ENCODE assay signal across 17 cellular contexts in genomic region chr3:186427627-186428026, GRCh38.
A peak's percentile ranks its signal among the peaks of the same experiment; 100 is the strongest.
DNase-seq lines count a peak whose midpoint lies in the region; ATAC-seq, FAIRE-seq and TF ChIP-seq lines count a peak whose summit lies in the region.
"Had no signal": no experiment of that assay in that cellular context is flagged by ENCODE, and none has a peak within 500 bp of the region (broad histone marks: within the 10 kb centered on the region; RNA-seq: fewer than 3 reads in every experiment).

No MANE protein-coding gene starts in this region.

- H3K9me3 Mint-ChIP-seq in neural crest cell, result no peaks in the 10 kb centered on the region
- H3K9me3 Mint-ChIP-seq: IgD-negative memory B cell; T-helper 1 cell treated with Interleukin-12 subunit alpha and Interleukin-12 subunit beta and Interleukin-4 antibody, amounts not matched to agents 30 μg/mL and 1 μg/mL, for 36 hours had no signal

- WGBS in esophagus muscularis mucosa, result 41% methylated on average over 4 of the region's 4 CpGs
- no CpG with 5 or more reads among the region's 4 CpGs for WGBS in neuronal stem cell (ENCODE audit: extremely low coverage in 2 of 2, insufficient read length in 2 of 2, insufficient replicate concordance in 1 of 2), 2 donors

- H3K4me2 ChIP-seq in neuronal stem cell (ENCODE audit: insufficient read depth, low read length, poor library complexity, severe bottlenecking), result no peak overlapping the region

- no peak for DNase-seq in GM19239 (ENCODE audit: insufficient read length, low spot score)
- peak; percentile 84 for DNase-seq in NCI-H345 (lab: John Stamatoyannopoulos, UW)
- DNase-seq in esophagus muscularis mucosa (ENCODE audit: extremely low spot score), result peak; percentile 85
- no peak for DNase-seq in neural crest cell (ENCODE audit: low read depth, low spot score)
- DNase-seq in neuronal stem cell (ENCODE audit: low spot score), result no peak
- no peak for DNase-seq in superior temporal gyrus (ENCODE audit: extremely low spot score)
- no peak for DNase-seq in ecto neural progenitor cell (ENCODE audit: low spot score)
- DNase-seq: activated effector memory CD4-positive, alpha-beta T cell treated with Interleukin-2 at 50 U/mL for 16 hours; central memory CD4-positive, alpha-beta T cell; EL; mucosa of descending colon; NCI-H2171; stimulated activated CD4-positive, alpha-beta T cell treated with anti-CD3 and anti-CD28 coated beads, Interleukin-2, amount 100 ng/mL, for 24 hours had no signal

- H3K4me3 ChIP-seq in esophagus muscularis mucosa (no peak overlapping the region), neuronal stem cell (ENCODE audit: low read length in 2 of 2) (no peak overlapping the region)
- H3K4me3 ChIP-seq: mucosa of descending colon had no signal

- no peaks in the 10 kb centered on the region for H3K79me1 ChIP-seq in neuronal stem cell (ENCODE audit: low read depth, low read length)

- peaks cover 14% of the 10 kb centered on the region for H3K4me1 Mint-ChIP-seq in neural crest cell

- no peak overlapping the region for H3K4me3 Mint-ChIP-seq in neural crest cell
- H3K4me3 Mint-ChIP-seq: IgD-negative memory B cell; T-helper 1 cell treated with Interleukin-12 subunit alpha and Interleukin-12 subunit beta and Interleukin-4 antibody, amounts not matched to agents 30 μg/mL and 1 μg/mL, for 36 hours had no signal

- no peak for TF ChIP-seq POLR2A in esophagus muscularis mucosa (IDR thresholded peaks at IDR 0.05; ENCODE audit: low read depth)

- no peak for TF ChIP-seq EP300 in esophagus muscularis mucosa (IDR thresholded peaks at IDR 0.05)

- H2BK12ac ChIP-seq in neuronal stem cell (ENCODE audit: low read length), result no peak overlapping the region

- H2AK5ac ChIP-seq in neuronal stem cell (ENCODE audit: low read depth, low read length), result no peak overlapping the region

- H3K36me3 Mint-ChIP-seq in neural crest cell (ENCODE audit: low read depth), result no peaks in the 10 kb centered on the region

- no peak overlapping the region for H3K18ac ChIP-seq in neuronal stem cell (ENCODE audit: low read length)

- no peak overlapping the region for H2BK120ac ChIP-seq in neuronal stem cell (ENCODE audit: low read depth, low read length)

- no peak overlapping the region for H3K9ac ChIP-seq in neuronal stem cell (ENCODE audit: low read depth, low read length, poor library complexity)

- no peak overlapping the region for H4K91ac ChIP-seq in neuronal stem cell (ENCODE audit: low read depth, low read length, poor library complexity)

- peak in 1 of 3 experiments; percentile 9 for TF ChIP-seq CTCF in esophagus muscularis mucosa (IDR thresholded peaks at IDR 0.05)
- TF ChIP-seq CTCF in neural crest cell (conservative IDR thresholded peaks at IDR 0.05), result no peak

- H3K9me3 ChIP-seq in esophagus muscularis mucosa (no peaks in the 10 kb centered on the region), neuronal stem cell (replicated peaks in 1 of 2; ENCODE audit: control insufficient read depth in 2 of 2, insufficient read depth in 1 of 2, low read depth in 1 of 2, low read length in 2 of 2) (no peaks in the 10 kb centered on the region)
- H3K9me3 ChIP-seq: mucosa of descending colon had no signal

- H3K4me1 ChIP-seq in esophagus muscularis mucosa (peaks cover 22 to 63% (median 59%) of the 10 kb centered on the region in 4 donors), neuronal stem cell (ENCODE audit: control insufficient read depth in 2 of 2, insufficient read depth in 1 of 2, low read depth in 1 of 2, low read length in 2 of 2) (peaks cover 0 to 10% of the 10 kb centered on the region in 2 donors)

- H3K27ac ChIP-seq in esophagus muscularis mucosa (replicated peaks in 1 of 4) (peak overlapping the region; percentile 71 to 83 (median 78)), neuronal stem cell (replicated peaks; ENCODE audit: low read length) (no peak overlapping the region)

- no peak overlapping the region for H3K14ac ChIP-seq in neuronal stem cell (ENCODE audit: low read length)

- no peaks in the 10 kb centered on the region for H3K27me3 Mint-ChIP-seq in neural crest cell (ENCODE audit: low read depth)

- peak; percentile 8 for FAIRE-seq in GM19239 (lab: Jason Lieb, UNC)
- FAIRE-seq: GM18507 had no signal

- no peak overlapping the region for H2BK15ac ChIP-seq in neuronal stem cell (ENCODE audit: low read length)

- intact Hi-C loops in esophagus muscularis mucosa (cut with DNase I), result loop anchor here (5.0 kb wide), 1 partner anchor 60 kb away; no protein-coding TSS in a partner anchor

- ATAC-seq in GM21723 (IDR thresholded peaks at IDR 0.05; ENCODE audit: unreplicated experiment), result no peak
- ATAC-seq: mucosa of descending colon had no signal

- H3K23ac ChIP-seq in neuronal stem cell (ENCODE audit: low read depth, low read length, poor library complexity), result no peak overlapping the region

- H4K8ac ChIP-seq in neuronal stem cell (ENCODE audit: low read depth, low read length), result no peak overlapping the region

- H2AFZ ChIP-seq in neuronal stem cell (ENCODE audit: low read length), result no peak overlapping the region

- no peak overlapping the region for H2BK5ac ChIP-seq in neuronal stem cell (ENCODE audit: low read length)

- no peak overlapping the region for H3K4ac ChIP-seq in neuronal stem cell (ENCODE audit: low read length)

- H3K27me3 ChIP-seq in esophagus muscularis mucosa (no peaks in the 10 kb centered on the region), neuronal stem cell (ENCODE audit: control insufficient read depth in 3 of 3, insufficient read depth in 3 of 3, low read depth in 1 of 3, low read length in 3 of 3) (no peaks in the 10 kb centered on the region)

- no peaks in the 10 kb centered on the region for H3K36me3 ChIP-seq in esophagus muscularis mucosa
- no peaks in the 10 kb centered on the region for H3K36me3 ChIP-seq in neuronal stem cell (replicated peaks in 1 of 2; ENCODE audit: control insufficient read depth in 2 of 2, insufficient read depth in 2 of 2, low read length in 2 of 2)

- peak overlapping the region; percentile 27 for H3K27ac Mint-ChIP-seq in neural crest cell (ENCODE audit: unreplicated experiment)
- H3K27ac Mint-ChIP-seq: IgD-negative memory B cell; T-helper 1 cell treated with Interleukin-12 subunit alpha and Interleukin-12 subunit beta and Interleukin-4 antibody, amounts not matched to agents 30 μg/mL and 1 μg/mL, for 36 hours had no signal

Comparison
In these comparisons a context has a peak if more than half of its experiments do, and no peak if none do; other contexts are left out.
1. DNase-seq: peak in NCI-H345 (single experiment) and esophagus muscularis mucosa (single experiment); none in GM19239 (single experiment), neural crest cell (single experiment), neuronal stem cell (single experiment), superior temporal gyrus (single experiment) and ecto neural progenitor cell (single experiment).